In genomic region chr6:1291381-1291780, GRCh38 we compare ENCODE assay signal across 8 cellular contexts. TPM values are rescaled to one million over a fixed set of nuclear protein-coding genes. Genes with fewer than 3 reads are reported as not detected.
"Had no signal": no experiment of that assay in that cellular context is flagged by ENCODE, and none has a peak within 500 bp of the region (broad histone marks: within the 10 kb centered on the region; RNA-seq: fewer than 3 reads in every experiment).

No MANE protein-coding gene starts in this region.

- H2AFZ ChIP-seq: GM23338 had no signal

- DNase-seq: H9, HCEC 1CT, IMR-90, KG1 had no signal

- ATAC-seq: GM23338, K562 had no signal

- FAIRE-seq: H1, H54 had no signal

- H3K4me3 ChIP-seq: GM23338, K562 had no signal

- H3K4me2 ChIP-seq: GM23338 had no signal

RNA-seq across cellular contexts. Expression of gene FOXQ1, which starts 20.5 kb away (rescaled TPM):
- total RNA-seq: GM23338, H1, IMR-90, K562 had no signal
- polyA plus RNA-seq: GM23338, IMR-90, K562 had no signal
